15 cellular contexts compared by ENCODE assay signal in genomic region chr2:31675485-31675901, GRCh38.
A peak's percentile ranks its signal among the peaks of the same experiment; 100 is the strongest.
DNase-seq lines count a peak whose midpoint lies in the region; ATAC-seq and TF ChIP-seq lines count a peak whose summit lies in the region.
"Had no signal": no experiment of that assay in that cellular context is flagged by ENCODE, and none has a peak within 500 bp of the region (broad histone marks: within the 10 kb centered on the region; RNA-seq: fewer than 3 reads in every experiment).

No MANE protein-coding gene starts in this region.

- intact Hi-C loops in OCI-LY7 (cut with micrococcal nuclease; ENCODE audit: unreplicated experiment) (no loop called here), stomach (cut with DNase I; ENCODE audit: low total_unique reads) (no loop called here)

- no peak for DNase-seq in SK-N-SH
- DNase-seq in OCI-LY7 (ENCODE audit: low spot score), result no peak
- no peak for DNase-seq in epithelial cell of proximal tubule (ENCODE audit: low read depth)
- DNase-seq in stomach, result peak; percentile 36
- DNase-seq in NCI-H1930 (lab: John Stamatoyannopoulos, UW), result no peak
- DNase-seq in activated CD4-positive, alpha-beta T cell treated with anti-CD3 and anti-CD28 coated beads for 4 hours, result no peak
- no peak for DNase-seq in GM19240 (ENCODE audit: insufficient read length, low spot score)
- DNase-seq: DMS79, KG1, mesenchymal stem cell, psoas muscle, T1000 had no signal

- H3K27ac ChIP-seq in SK-N-SH (ENCODE audit: low read depth in 2 of 2, low read length in 1 of 2) (no peak overlapping the region), OCI-LY7 (ENCODE audit: low read depth, low read length, poor library complexity, severe bottlenecking) (no peak overlapping the region), stomach (no peak overlapping the region)
- H3K27ac ChIP-seq: psoas muscle had no signal

- peak; percentile 56 for TF ChIP-seq RAD21 in SK-N-SH (IDR thresholded peaks at IDR 0.05; ENCODE audit: low read length)

- H3K9me3 ChIP-seq in SK-N-SH, result no peaks in the 10 kb centered on the region
- H3K9me3 ChIP-seq in OCI-LY7 (ENCODE audit: low read length), result peaks cover 6% of the 10 kb centered on the region; the same call in 1 of the 2 replicates
- peaks cover 0 to 45% (median 31%) of the 10 kb centered on the region in 4 donors for H3K9me3 ChIP-seq in stomach

- no peaks in the 10 kb centered on the region for H3F3A ChIP-seq in SK-N-SH (replicated peaks; ENCODE audit: insufficient read depth)

- no peak overlapping the region for H3K9ac ChIP-seq in SK-N-SH

- CTCF ChIA-PET in SK-N-SH (lab: Yijun Ruan, JAX), result interaction anchor here (1.0 to 1.6 kb wide), 5 partner anchors 9 to 54 kb away, joined by 3 to 5 read pairs (median 4); no protein-coding TSS in a partner anchor
- CTCF ChIA-PET in OCI-LY7 (lab: Charles Lee; ENCODE audit: unreplicated experiment), result no interaction called here

- TF ChIP-seq CTCF in SK-N-SH (IDR thresholded peaks at IDR 0.05), result 0 out of 2 replicates have a peak, but pooled peaks have one; percentile 8
- TF ChIP-seq CTCF in OCI-LY7 (conservative IDR thresholded peaks at IDR 0.05; ENCODE audit: low read length), result peak; percentile 48
- peak; percentile 17 for TF ChIP-seq CTCF in epithelial cell of proximal tubule (conservative IDR thresholded peaks at IDR 0.05; ENCODE audit: low read depth, low read length)
- peak in 1 of 7 experiments; percentile 21 for TF ChIP-seq CTCF in stomach (IDR thresholded peaks at IDR 0.05)

- H3K27me3 ChIP-seq in SK-N-SH (ENCODE audit: insufficient read depth) (no peaks in the 10 kb centered on the region), stomach (no peaks in the 10 kb centered on the region)

- POLR2A ChIA-PET in SK-N-SH (lab: Yijun Ruan, JAX), result no interaction called here
- POLR2A ChIA-PET in OCI-LY7 (lab: Charles Lee), result no interaction called here

- no peaks in the 10 kb centered on the region for H3K36me3 ChIP-seq in SK-N-SH (replicated peaks in 1 of 2; ENCODE audit: control insufficient read depth in 1 of 2, insufficient read depth in 2 of 2, low read length in 1 of 2)
- H3K36me3 ChIP-seq in OCI-LY7 (ENCODE audit: insufficient read depth, low read length), result no peaks in the 10 kb centered on the region
- H3K36me3 ChIP-seq in stomach, result no peaks in the 10 kb centered on the region

- H3K4me3 ChIP-seq in SK-N-SH (ENCODE audit: low read depth in 2 of 2, low read length in 1 of 2) (no peak overlapping the region), OCI-LY7 (ENCODE audit: low read depth, low read length, poor library complexity, severe bottlenecking) (no peak overlapping the region), epithelial cell of proximal tubule (ENCODE audit: low read depth, low read length) (no peak overlapping the region), stomach (no peak overlapping the region)
- H3K4me3 ChIP-seq: psoas muscle had no signal

- TF ChIP-seq EP300 in SK-N-SH (IDR thresholded peaks at IDR 0.05; ENCODE audit: borderline replicate concordance in 1 of 2, low read depth in 1 of 2, low read length in 1 of 2), result no peak
- no peak for TF ChIP-seq EP300 in stomach (IDR thresholded peaks at IDR 0.05)

- H3K4me1 ChIP-seq in SK-N-SH (ENCODE audit: control insufficient read depth in 1 of 2, insufficient read depth in 2 of 2, low read depth in 1 of 2, low read length in 1 of 2), result no peaks in the 10 kb centered on the region
- no peaks in the 10 kb centered on the region for H3K4me1 ChIP-seq in OCI-LY7 (ENCODE audit: insufficient read depth, low read length, poor library complexity, severe bottlenecking)
- H3K4me1 ChIP-seq in stomach, result no peaks in the 10 kb centered on the region
- H3K4me1 ChIP-seq: psoas muscle had no signal

- no peak overlapping the region for H3K4me2 ChIP-seq in SK-N-SH
- no peak overlapping the region for H3K4me2 ChIP-seq in OCI-LY7 (ENCODE audit: low read length)

- H2AFZ ChIP-seq in SK-N-SH (ENCODE audit: low read depth) (no peak overlapping the region), OCI-LY7 (ENCODE audit: low read length) (no peak overlapping the region)

- WGBS in SK-N-SH (ENCODE audit: low lambda C conversion rate), result 17% methylated on average over 3 of the region's 3 CpGs
- WGBS in stomach, 5 donors, result 32 to 59% (median 56%) methylated on average over 3 of the region's 3 CpGs

- H3K9me2 ChIP-seq in SK-N-SH (no peaks in the 10 kb centered on the region), OCI-LY7 (ENCODE audit: insufficient read depth, low read length) (no peaks in the 10 kb centered on the region)

- no peak for TF ChIP-seq POLR2A in stomach (IDR thresholded peaks at IDR 0.05)

- H4K20me1 ChIP-seq in SK-N-SH (ENCODE audit: insufficient read depth) (no peaks in the 10 kb centered on the region), OCI-LY7 (ENCODE audit: insufficient read depth, low read length) (no peaks in the 10 kb centered on the region)

- no peaks in the 10 kb centered on the region for H3K79me2 ChIP-seq in SK-N-SH (ENCODE audit: insufficient read depth)
- H3K79me2 ChIP-seq in OCI-LY7 (ENCODE audit: insufficient read depth, low read depth, low read length), result no peaks in the 10 kb centered on the region

- BruUV-seq in OCI-LY7 (replicated peaks; lab: Mats Ljungman, UMichigan), result no TSS peak

- no peak; the same call in 2 of the 3 replicates for ATAC-seq in SK-N-SH treated with all-trans-retinoic acid at 6 μM for 48 hours
- ATAC-seq: esophagus mucosa; psoas muscle; stimulated activated effector memory CD8-positive, alpha-beta T cell treated with anti-CD3 and anti-CD28 coated beads, Interleukin-12 subunit alpha, Interleukin-12 subunit beta, amount 100 ng/mL, for 72 hours had no signal

TF ChIP-seq in SK-N-SH, 30 proteins besides CTCF, POLR2A, EP300 and RAD21:
- TF ChIP-seq ELF1 (IDR thresholded peaks at IDR 0.05) (no peak), NFIC (IDR thresholded peaks at IDR 0.05; ENCODE audit: borderline replicate concordance) (no peak), PBX3 (IDR thresholded peaks at IDR 0.05) (no peak), IRF3 (IDR thresholded peaks at IDR 0.05; ENCODE audit: low read depth, low read length) (no peak), SMC3 (IDR thresholded peaks at IDR 0.05; ENCODE audit: low read depth, low read length) (0 out of 2 replicates have a peak, but pooled peaks have one; percentile 13)
TF ChIP-seq in SK-N-SH: peak in this region for 1.

TF ChIP-seq in SK-N-SH treated with all-trans-retinoic acid at 6 μM for 48 hours, 23 proteins besides CTCF, POLR2A, EP300 and RAD21:
- TF ChIP-seq ZNF70 (CRISPR knock-in tag; IDR thresholded peaks at IDR 0.05) (no peak), TCF4 (CRISPR knock-in tag; IDR thresholded peaks at IDR 0.05; ENCODE audit: borderline replicate concordance) (no peak), SNAI2 (CRISPR knock-in tag; IDR thresholded peaks at IDR 0.05) (no peak), OSR1 (CRISPR knock-in tag; IDR thresholded peaks at IDR 0.05) (no peak), ESRRG (CRISPR knock-in tag; IDR thresholded peaks at IDR 0.05) (no peak), CSDC2 (CRISPR knock-in tag; IDR thresholded peaks at IDR 0.05) (no peak), ZNF565 (CRISPR knock-in tag; conservative IDR thresholded peaks at IDR 0.05; ENCODE audit: low read depth) (no peak), TSHZ2 (CRISPR knock-in tag; IDR thresholded peaks at IDR 0.05) (no peak), RARB (CRISPR knock-in tag; IDR thresholded peaks at IDR 0.05) (no peak), ISL1 (CRISPR knock-in tag; IDR thresholded peaks at IDR 0.05) (no peak), PPARA (CRISPR knock-in tag; IDR thresholded peaks at IDR 0.05; ENCODE audit: borderline replicate concordance) (no peak), GLIS3 (CRISPR knock-in tag; IDR thresholded peaks at IDR 0.05) (no peak), ZFP30 (CRISPR knock-in tag; IDR thresholded peaks at IDR 0.05) (no peak)
